In genomic region chr1:47814592-47815436, GRCh38 we compare ENCODE assay signal across 25 cellular contexts.
A peak's percentile ranks its signal among the peaks of the same experiment; 100 is the strongest.
DNase-seq lines count a peak whose midpoint lies in the region; ATAC-seq and TF ChIP-seq lines count a peak whose summit lies in the region.
"Had no signal": no experiment of that assay in that cellular context is flagged by ENCODE, and none has a peak within 500 bp of the region (broad histone marks: within the 10 kb centered on the region; RNA-seq: fewer than 3 reads in every experiment).

No MANE protein-coding gene starts in this region.

- no peaks in the 10 kb centered on the region for H3K27me3 Mint-ChIP-seq in activated T-helper 2 cell treated with anti-CD3 and anti-CD28 coated beads, Interferon-gamma antibody, Interleukin-2, Interleukin-4, amounts not matched to agents 10 μg/mL and 5 μg/mL and 100 μg/mL, durations not matched to agents 14 hours and 24 hours and 36 hours (ENCODE audit: low read depth)
- H3K27me3 Mint-ChIP-seq: activated CD8-positive, alpha-beta memory T cell treated with anti-CD3 and anti-CD28 coated beads, Interleukin-2, amount 10 ng/mL, durations not matched to agents 7 days and 5 days; stimulated activated naive CD8-positive, alpha-beta T cell treated with anti-CD3 and anti-CD28 coated beads, Interleukin-15, Interleukin-2, amounts not matched to agents 100 ng/mL and 50 ng/mL, for 24 hours had no signal

- TF ChIP-seq CTCF in gastroesophageal sphincter (IDR thresholded peaks at IDR 0.05), result no peak
- no peak for TF ChIP-seq CTCF in gastrocnemius medialis (IDR thresholded peaks at IDR 0.05 in 4 of 5, conservative IDR thresholded peaks at IDR 0.05 in 1 of 5)

- H3K27me3 ChIP-seq in NT2/D1 (ENCODE audit: insufficient read depth, insufficient read length), result no peaks in the 10 kb centered on the region
- H3K27me3 ChIP-seq in gastroesophageal sphincter, result no peaks in the 10 kb centered on the region
- H3K27me3 ChIP-seq in gastrocnemius medialis, result peaks cover 0 to 4% (median 0%) of the 10 kb centered on the region in 3 donors
- no peaks in the 10 kb centered on the region for H3K27me3 ChIP-seq in MG63
- H3K27me3 ChIP-seq: hepatocyte, transverse colon had no signal

- peaks cover 32% of the 10 kb centered on the region for H3K4me1 ChIP-seq in NT2/D1 (ENCODE audit: insufficient read depth, insufficient read length)
- peaks cover 0 to 22% (median 12%) of the 10 kb centered on the region in 3 donors for H3K4me1 ChIP-seq in gastroesophageal sphincter
- no peaks in the 10 kb centered on the region for H3K4me1 ChIP-seq in gastrocnemius medialis
- H3K4me1 ChIP-seq: Caco-2 had no signal

- TF ChIP-seq EP300 in gastroesophageal sphincter (IDR thresholded peaks at IDR 0.05), result no peak

- ATAC-seq in gastroesophageal sphincter (peak; percentile 10), gastrocnemius medialis (peak; percentile 21 to 41)
- ATAC-seq: A549; activated CD8-positive, alpha-beta memory T cell treated with anti-CD3 and anti-CD28 coated beads, Interleukin-2, amount 10 ng/mL, durations not matched to agents 7 days and 5 days; lower lobe of right lung had no signal

- H3K27ac ChIP-seq in gastroesophageal sphincter (peak overlapping the region in 2 of 4 donors; percentile 14 to 17), gastrocnemius medialis (peak overlapping the region in 1 of 4 donors; percentile 31)
- H3K27ac ChIP-seq: A549, hepatocyte, lower lobe of right lung, transverse colon had no signal

- H3K27ac Mint-ChIP-seq in activated T-helper 2 cell treated with anti-CD3 and anti-CD28 coated beads, Interferon-gamma antibody, Interleukin-2, Interleukin-4, amounts not matched to agents 10 μg/mL and 5 μg/mL and 100 μg/mL, durations not matched to agents 14 hours and 24 hours and 36 hours, result no peak overlapping the region
- H3K27ac Mint-ChIP-seq: activated CD8-positive, alpha-beta memory T cell treated with anti-CD3 and anti-CD28 coated beads, Interleukin-2, amount 10 ng/mL, durations not matched to agents 7 days and 5 days; activated naive CD4-positive, alpha-beta T cell treated with anti-CD3 and anti-CD28 coated beads, Interleukin-2, amount 50 U/mL, for 24 hours; HFFc6; stimulated activated naive CD8-positive, alpha-beta T cell treated with anti-CD3 and anti-CD28 coated beads, Interleukin-15, Interleukin-2, amounts not matched to agents 100 ng/mL and 50 ng/mL, for 24 hours had no signal

- H3K4me1 Mint-ChIP-seq in activated T-helper 2 cell treated with anti-CD3 and anti-CD28 coated beads, Interferon-gamma antibody, Interleukin-2, Interleukin-4, amounts not matched to agents 10 μg/mL and 5 μg/mL and 100 μg/mL, durations not matched to agents 14 hours and 24 hours and 36 hours (ENCODE audit: low read depth), result no peaks in the 10 kb centered on the region
- H3K4me1 Mint-ChIP-seq: activated CD8-positive, alpha-beta memory T cell treated with anti-CD3 and anti-CD28 coated beads, Interleukin-2, amount 10 ng/mL, durations not matched to agents 7 days and 5 days; activated naive CD4-positive, alpha-beta T cell treated with anti-CD3 and anti-CD28 coated beads, Interleukin-2, amount 50 U/mL, for 24 hours; central memory CD8-positive, alpha-beta T cell had no signal

- WGBS in gastroesophageal sphincter (ENCODE audit: low coverage in 1 of 2), 2 donors, result 60 to 64% methylated on average over 8 of the region's 14 CpGs

- no peaks in the 10 kb centered on the region for H3K36me3 Mint-ChIP-seq in activated T-helper 2 cell treated with anti-CD3 and anti-CD28 coated beads, Interferon-gamma antibody, Interleukin-2, Interleukin-4, amounts not matched to agents 10 μg/mL and 5 μg/mL and 100 μg/mL, durations not matched to agents 14 hours and 24 hours and 36 hours (ENCODE audit: low read depth)
- H3K36me3 Mint-ChIP-seq: activated CD8-positive, alpha-beta memory T cell treated with anti-CD3 and anti-CD28 coated beads, Interleukin-2, amount 10 ng/mL, durations not matched to agents 7 days and 5 days; activated naive CD4-positive, alpha-beta T cell treated with anti-CD3 and anti-CD28 coated beads, Interleukin-2, amount 50 U/mL, for 24 hours had no signal

- no peaks in the 10 kb centered on the region for H3K9me3 Mint-ChIP-seq in activated T-helper 2 cell treated with anti-CD3 and anti-CD28 coated beads, Interferon-gamma antibody, Interleukin-2, Interleukin-4, amounts not matched to agents 10 μg/mL and 5 μg/mL and 100 μg/mL, durations not matched to agents 14 hours and 24 hours and 36 hours
- H3K9me3 Mint-ChIP-seq: activated naive CD4-positive, alpha-beta T cell treated with anti-CD3 and anti-CD28 coated beads, Interleukin-2, amount 50 U/mL, for 24 hours; central memory CD8-positive, alpha-beta T cell; stimulated activated naive CD8-positive, alpha-beta T cell treated with anti-CD3 and anti-CD28 coated beads, Interleukin-15, Interleukin-2, amounts not matched to agents 100 ng/mL and 50 ng/mL, for 24 hours had no signal

- H3K36me3 ChIP-seq in NT2/D1 (ENCODE audit: insufficient read depth, insufficient read length, low read length) (no peaks in the 10 kb centered on the region), gastroesophageal sphincter (no peaks in the 10 kb centered on the region), gastrocnemius medialis (no peaks in the 10 kb centered on the region), MG63 (no peaks in the 10 kb centered on the region)
- H3K36me3 ChIP-seq: lower lobe of right lung, transverse colon had no signal

- intact Hi-C loops in gastrocnemius medialis (cut with DNase I; ENCODE audit: low total_unique reads), result no loop called here
- intact Hi-C loops in activated T-helper 2 cell treated with anti-CD3 and anti-CD28 coated beads, Interferon-gamma antibody, Interleukin-2, Interleukin-4, amounts not matched to agents 10 μg/mL and 5 μg/mL and 100 μg/mL, durations not matched to agents 14 hours and 24 hours and 36 hours (cut with micrococcal nuclease), result no loop called here

- H3K9ac ChIP-seq in NT2/D1 (ENCODE audit: insufficient read length, low read depth), result peak overlapping the region; percentile 50

- H3K4me3 Mint-ChIP-seq in activated T-helper 2 cell treated with anti-CD3 and anti-CD28 coated beads, Interferon-gamma antibody, Interleukin-2, Interleukin-4, amounts not matched to agents 10 μg/mL and 5 μg/mL and 100 μg/mL, durations not matched to agents 14 hours and 24 hours and 36 hours (ENCODE audit: low read depth), result no peak overlapping the region
- H3K4me3 Mint-ChIP-seq: activated CD8-positive, alpha-beta memory T cell treated with anti-CD3 and anti-CD28 coated beads, Interleukin-2, amount 10 ng/mL, durations not matched to agents 7 days and 5 days; activated naive CD4-positive, alpha-beta T cell treated with anti-CD3 and anti-CD28 coated beads, Interleukin-2, amount 50 U/mL, for 24 hours; central memory CD8-positive, alpha-beta T cell; HFFc6; stimulated activated naive CD8-positive, alpha-beta T cell treated with anti-CD3 and anti-CD28 coated beads, Interleukin-15, Interleukin-2, amounts not matched to agents 100 ng/mL and 50 ng/mL, for 24 hours had no signal

- peak; percentile 12 for DNase-seq in SKM-1 treated with dmso at 0.1 percent for 144 hours (lab: John Stamatoyannopoulos, UW; ENCODE audit: unreplicated experiment)
- DNase-seq in SKM-1 (lab: John Stamatoyannopoulos, UW; ENCODE audit: unreplicated experiment), result no peak
- DNase-seq in NT2/D1 (ENCODE audit: low read depth, low spot score), result no peak
- no peak for DNase-seq in gastrocnemius medialis
- DNase-seq in NCI-H146 treated with DMSO at 0.1 percent for 48 hours (lab: John Stamatoyannopoulos, UW; ENCODE audit: unreplicated experiment), result no peak
- no peak for DNase-seq in activated T-helper 2 cell treated with anti-CD3 and anti-CD28 coated beads, Interferon-gamma antibody, Interleukin-2, Interleukin-4, amounts not matched to agents 10 μg/mL and 5 μg/mL and 100 μg/mL, durations not matched to agents 14 hours and 24 hours and 36 hours (ENCODE audit: low spot score)
- DNase-seq in MG63, result no peak
- DNase-seq: activated CD4-positive, alpha-beta T cell treated with anti-CD3 and anti-CD28 coated beads for 48 hours; activated CD8-positive, alpha-beta memory T cell treated with anti-CD3 and anti-CD28 coated beads, Interleukin-2, amount 10 ng/mL, durations not matched to agents 7 days and 5 days; Caco-2; HFFc6; lower lobe of right lung; NCI-H1694; NCI-H2171 treated with DMSO at 0.1 percent for 48 hours; NCI-H526; nucleus accumbens; stimulated activated CD4-positive, alpha-beta T cell treated with anti-CD3 and anti-CD28 coated beads, Interleukin-12 subunit alpha, Interleukin-12 subunit beta, amount 100 ng/mL, for 4 hours; T-helper 1 cell; transverse colon had no signal

- in situ Hi-C loops in gastrocnemius medialis (cut with MboI; ENCODE audit: low sequenced_read_pairs in 4 of 4), result no loop called here

- H3K4me3 ChIP-seq in NT2/D1 (ENCODE audit: insufficient read length, low read depth) (no peak overlapping the region), gastroesophageal sphincter (no peak overlapping the region), gastrocnemius medialis (no peak overlapping the region), MG63 (no peak overlapping the region)
- H3K4me3 ChIP-seq: A549, hepatocyte, lower lobe of right lung, transverse colon had no signal

- no peaks in the 10 kb centered on the region for H3K9me3 ChIP-seq in NT2/D1 (ENCODE audit: insufficient read depth, low read length)
- no peaks in the 10 kb centered on the region for H3K9me3 ChIP-seq in gastroesophageal sphincter
- no peaks in the 10 kb centered on the region for H3K9me3 ChIP-seq in gastrocnemius medialis
- no peaks in the 10 kb centered on the region for H3K9me3 ChIP-seq in MG63
- H3K9me3 ChIP-seq: A549, Caco-2, lower lobe of right lung, transverse colon had no signal

- TF ChIP-seq POLR2A in gastroesophageal sphincter (IDR thresholded peaks at IDR 0.05), result no peak
- no peak for TF ChIP-seq POLR2A in gastrocnemius medialis (IDR thresholded peaks at IDR 0.05)
